Comparison of ENCODE assay signal across 9 cellular contexts in genomic region chr12:6277982-6278438, GRCh38. TPM values are rescaled to one million over a fixed set of nuclear protein-coding genes. Genes with fewer than 3 reads are reported as not detected.
DNase-seq lines count a peak whose midpoint lies in the region; ATAC-seq and TF ChIP-seq lines count a peak whose summit lies in the region.
"Had no signal": no experiment of that assay in that cellular context is flagged by ENCODE, and none has a peak within 500 bp of the region (broad histone marks: within the 10 kb centered on the region; RNA-seq: fewer than 3 reads in every experiment).

No MANE protein-coding gene starts in this region.

- H3K27me3 ChIP-seq in prostate gland (replicated peaks; ENCODE audit: insufficient read depth), result no peaks in the 10 kb centered on the region

- DNase-seq in GM13977 (ENCODE audit: low spot score), result peak; percentile 67
- peak; percentile 56 to 70 for DNase-seq in activated CD4-positive, alpha-beta T cell treated with anti-CD3 and anti-CD28 coated beads, Interleukin-2, amount 50 U/mL, for 48 hours
- DNase-seq in fibroblast of mammary gland (ENCODE audit: low read depth), result no peak
- peak; percentile 86 for DNase-seq in prostate gland (ENCODE audit: low spot score)
- DNase-seq in hepatic stellate cell (ENCODE audit: low spot score), result no peak
- no peak for DNase-seq in DMS114 treated with DMSO at 0.1 percent for 48 hours (lab: John Stamatoyannopoulos, UW; ENCODE audit: unreplicated experiment)
- no peak for DNase-seq in NCI-H69 (lab: John Stamatoyannopoulos, UW)

- H3K4me3 ChIP-seq in fibroblast of mammary gland (ENCODE audit: control insufficient read depth, low read depth, low read length) (peak overlapping the region; percentile 19), prostate gland (peak overlapping the region; percentile 45 to 59)

- 13% methylated on average over 15 of the region's 15 CpGs for WGBS in prostate gland

- in situ Hi-C loops in GM13977 (cut with MboI; ENCODE audit: low pct_unique_long_range_greater_than_20kb, low sequenced_read_pairs, unreplicated experiment), result no loop called here

- TF ChIP-seq CTCF in GM13977 (IDR thresholded peaks at IDR 0.05; ENCODE audit: extremely low read depth, insufficient read depth, missing control alignments), result no peak
- no peak for TF ChIP-seq CTCF in fibroblast of mammary gland (conservative IDR thresholded peaks at IDR 0.05; ENCODE audit: control insufficient read depth, insufficient read depth, low read depth, low read length)
- no peak for TF ChIP-seq CTCF in prostate gland (IDR thresholded peaks at IDR 0.05)

- intact Hi-C loops in prostate gland (cut with DNase I), result loop anchor here (1.0 to 5.0 kb wide), 2 partner anchors 46 to 83 kb away; no protein-coding TSS in a partner anchor

- H3K36me3 ChIP-seq in prostate gland, result no peaks in the 10 kb centered on the region

- H3K4me1 ChIP-seq in prostate gland (replicated peaks), result peaks cover 31% of the 10 kb centered on the region

- ATAC-seq in HG02852 (IDR thresholded peaks at IDR 0.05; ENCODE audit: unreplicated experiment), result peak; percentile 33

- H3K9me3 ChIP-seq in prostate gland, result no peaks in the 10 kb centered on the region

- peak overlapping the region; percentile 94 to 99 for H3K27ac ChIP-seq in prostate gland

- no peak for TF ChIP-seq POLR2A in prostate gland (IDR thresholded peaks at IDR 0.05)

RNA-seq across cellular contexts. Expression of gene PLEKHG6, which starts 32.5 kb away (rescaled TPM):
- 1 to 10 TPM; 4.6 to 6.2 TPM for total RNA-seq in prostate gland
- total RNA-seq: SK-MEL-5 had no signal

Comparison
In these comparisons a context has a peak if more than half of its experiments do, and no peak if none do; other contexts are left out.
1. DNase-seq: peak in GM13977 (single experiment), activated CD4-positive, alpha-beta T cell treated with anti-CD3 and anti-CD28 coated beads, Interleukin-2, amount 50 U/mL, for 48 hours (2 of 2) and prostate gland (single experiment); none in fibroblast of mammary gland (single experiment), hepatic stellate cell (single experiment), DMS114 treated with DMSO at 0.1 percent for 48 hours (single experiment) and NCI-H69 (single experiment).